8 cellular contexts compared by ENCODE assay signal in the genomic region with DNA sequence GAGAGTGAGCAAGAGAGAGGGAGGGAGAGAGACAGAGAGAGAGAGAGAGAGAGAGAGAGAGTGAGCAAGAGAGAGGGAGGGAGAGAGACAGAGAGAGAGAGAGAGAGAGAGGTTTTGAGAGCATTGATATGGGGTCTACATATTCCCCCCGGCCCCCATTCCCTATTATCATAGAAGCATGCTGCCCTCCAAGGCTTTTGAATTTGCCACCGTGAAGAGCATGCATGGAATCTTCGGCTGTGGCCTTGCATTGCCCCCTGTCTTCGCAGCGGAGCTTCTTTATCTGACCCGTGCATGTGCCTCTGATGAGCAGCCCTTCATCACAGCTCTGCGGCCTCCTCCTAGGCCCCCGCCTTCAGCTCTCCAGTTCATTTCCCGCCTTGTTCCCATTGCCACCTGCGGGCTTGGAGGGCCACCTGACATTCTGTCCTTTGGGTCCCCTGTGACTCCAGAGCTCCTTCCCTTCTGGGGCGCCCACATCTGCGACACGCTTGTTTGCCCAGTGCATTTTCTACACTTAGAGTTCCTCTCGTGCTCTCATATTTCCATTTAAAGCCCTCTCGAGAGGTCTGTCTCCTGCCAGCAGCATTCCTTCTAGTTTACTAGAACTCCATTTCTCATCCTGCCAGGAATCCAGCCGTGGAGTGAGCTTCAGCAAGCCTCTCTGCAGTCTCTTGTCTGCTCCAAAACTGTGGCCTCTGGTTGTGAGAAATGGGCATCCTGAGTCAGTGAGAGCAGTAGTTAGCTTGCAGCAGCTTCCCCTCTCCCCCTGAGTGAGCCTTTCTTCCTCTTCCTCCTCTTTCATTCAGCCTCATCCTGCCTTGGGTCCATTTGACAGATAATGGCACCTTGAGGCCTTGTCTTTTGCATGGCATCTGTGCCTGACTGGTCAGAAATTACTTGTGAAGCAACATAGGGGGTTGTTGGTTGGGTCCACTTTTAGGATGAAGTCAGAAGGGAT. TPM values are rescaled to one million over a fixed set of nuclear protein-coding genes. Genes with fewer than 3 reads are reported as not detected.
DNase-seq lines count a peak whose midpoint lies in the region; ATAC-seq and TF ChIP-seq lines count a peak whose summit lies in the region.
"Had no signal": no experiment of that assay in that cellular context is flagged by ENCODE, and none has a peak within 500 bp of the region (broad histone marks: within the 10 kb centered on the region; RNA-seq: fewer than 3 reads in every experiment).

No MANE protein-coding gene starts in this region.

- no peaks in the 10 kb centered on the region for H3K9me3 Mint-ChIP-seq in H9

- H3K4me2 ChIP-seq in H9 (ENCODE audit: insufficient read depth, insufficient read length, low read length): no peak overlapping the region

- H4K91ac ChIP-seq in H9 (ENCODE audit: insufficient read length, low read depth, low read length): no peak overlapping the region

- H3K36me3 Mint-ChIP-seq in H9 (ENCODE audit: insufficient read depth in 1 of 3, low read depth in 3 of 3): no peaks in the 10 kb centered on the region; a peak in 1 of 7 replicates

- H3K4me3 Mint-ChIP-seq in H9: no peak overlapping the region

- H3K14ac ChIP-seq in H9 (ENCODE audit: insufficient read depth, low read length): no peak overlapping the region

- no peaks in the 10 kb centered on the region for H3K79me1 ChIP-seq in H9 (ENCODE audit: insufficient read depth, low read depth, low read length, poor library complexity, severe bottlenecking)

- H3T11ph ChIP-seq in H9 (ENCODE audit: low read length): no peak overlapping the region

- no peaks in the 10 kb centered on the region for H3K9me3 ChIP-seq in H9 (ENCODE audit: control insufficient read depth, low read depth, low read length)
- no peaks in the 10 kb centered on the region for H3K9me3 ChIP-seq in stomach smooth muscle (ENCODE audit: control insufficient read depth in 2 of 2, low read length in 2 of 2)

- no peak overlapping the region for H2BK5ac ChIP-seq in H9 (ENCODE audit: insufficient read length, low read length)

- H3K4me1 ChIP-seq in H9 (ENCODE audit: insufficient read depth, low read length) (peaks cover 4% of the 10 kb centered on the region; the same call in 1 of the 2 replicates), stomach smooth muscle (ENCODE audit: control insufficient read depth, insufficient read depth, low read length) (peaks cover 79% of the 10 kb centered on the region)

- H2AK5ac ChIP-seq in H9 (ENCODE audit: insufficient read length, low read length): no peak overlapping the region

- H3K9ac ChIP-seq in H9 (ENCODE audit: extremely low read depth, insufficient read length, low read length): no peak overlapping the region
- peak overlapping the region; percentile 67 to 68 for H3K9ac ChIP-seq in stomach smooth muscle (ENCODE audit: low read length in 2 of 2)

- H4K8ac ChIP-seq in H9 (replicated peaks; ENCODE audit: insufficient read length, low read depth, low read length): no peak overlapping the region

- H2BK120ac ChIP-seq in H9 (ENCODE audit: low read depth, low read length, poor library complexity, severe bottlenecking): no peak overlapping the region

- H2AFZ ChIP-seq in H9 (ENCODE audit: low read length): no peak overlapping the region

- peak overlapping the region; percentile 48 to 87 (median 83); a peak in 4 of 7 replicates for H3K27ac Mint-ChIP-seq in H9

- H3K27me3 Mint-ChIP-seq in H9 (ENCODE audit: low read depth): no peaks in the 10 kb centered on the region

- peaks cover 2% of the 10 kb centered on the region for H4K20me1 ChIP-seq in H9 (ENCODE audit: control insufficient read depth, insufficient read depth, insufficient read length)

- WGBS in H9 (ENCODE audit: extremely low coverage, insufficient read length, low lambda C conversion rate): no CpG with 5 or more reads among the region's 16 CpGs

- H3K4ac ChIP-seq in H9 (ENCODE audit: low read depth, low read length): no peak overlapping the region

- no peak overlapping the region for H4K5ac ChIP-seq in H9 (ENCODE audit: insufficient read length, low read depth, low read length)

- no peak overlapping the region for H2BK15ac ChIP-seq in H9 (ENCODE audit: low read depth, low read length)

- no peak overlapping the region for H3K56ac ChIP-seq in H9 (ENCODE audit: insufficient read length, low read depth, low read length)

- no peak for TF ChIP-seq CTCF in H9 (conservative IDR thresholded peaks at IDR 0.05)
- no peak for TF ChIP-seq CTCF in VCaP (conservative IDR thresholded peaks at IDR 0.05)

- H3K4me3 ChIP-seq in stomach smooth muscle (ENCODE audit: low read length in 2 of 2): peak overlapping the region in 1 of 2 donors; percentile 52

- H3K4me1 Mint-ChIP-seq in H9: peaks cover 26 to 29% of the 10 kb centered on the region in 2 experiments

- no peak overlapping the region for H3K23ac ChIP-seq in H9 (ENCODE audit: insufficient read length, low read depth, low read length)

- H3K36me3 ChIP-seq in stomach smooth muscle (ENCODE audit: control insufficient read depth in 2 of 2, insufficient read depth in 2 of 2, low read length in 2 of 2): peaks cover 0 to 3% of the 10 kb centered on the region in 2 donors

- no peak overlapping the region for H2BK12ac ChIP-seq in H9 (ENCODE audit: insufficient read length, low read depth, low read length)

- no peak overlapping the region for H2BK20ac ChIP-seq in H9 (ENCODE audit: low read depth, low read length, poor library complexity, severe bottlenecking)

- DNase-seq in H9 (no peak), hepatic stellate cell (ENCODE audit: low spot score) (peak; percentile 33), SIG-M5 treated with dmso at 0.1 percent for 504 hours (lab: John Stamatoyannopoulos, UW; ENCODE audit: unreplicated experiment) (no peak)
- DNase-seq: PC-3 had no signal

- H3K79me2 ChIP-seq in H9 (ENCODE audit: insufficient read depth, low read length): peaks cover 3% of the 10 kb centered on the region; the same call in 1 of the 2 replicates

- no peak overlapping the region for H3K27ac ChIP-seq in H9 (ENCODE audit: insufficient read length, low read depth, low read length)
- peak overlapping the region; percentile 87 for H3K27ac ChIP-seq in VCaP
- peak overlapping the region; percentile 96 for H3K27ac ChIP-seq in stomach smooth muscle (ENCODE audit: low read length)

- no peaks in the 10 kb centered on the region for H3K23me2 ChIP-seq in H9 (ENCODE audit: insufficient read length, low read depth, low read length, poor library complexity, severe bottlenecking)

- no peak overlapping the region for H3K18ac ChIP-seq in H9 (ENCODE audit: insufficient read length, low read depth, low read length)

- ATAC-seq in GM18498 (IDR thresholded peaks at IDR 0.05; ENCODE audit: unreplicated experiment): no peak
- ATAC-seq in activated CD4-positive, CD25-positive, alpha-beta regulatory T cell treated with anti-CD3 and anti-CD28 coated beads, Interleukin-2, amount 50 U/mL, for 24 hours: no peak
- ATAC-seq: PC-3 had no signal

- no peaks in the 10 kb centered on the region for H3K27me3 ChIP-seq in H9 (ENCODE audit: insufficient read depth, low read length)
- H3K27me3 ChIP-seq in stomach smooth muscle (ENCODE audit: control insufficient read depth in 1 of 2, insufficient read depth in 2 of 2, low read length in 2 of 2): no peaks in the 10 kb centered on the region

RNA-seq across cellular contexts. Expression of gene LPP, which starts 25.3 kb away (rescaled TPM):
- 56.3 and 64.6 TPM in 2 replicates for total RNA-seq in H9 (2021)
